Comparison of ENCODE assay signal across 8 cellular contexts in genomic region chr5:141691867-141692532, GRCh38.
DNase-seq lines count a peak whose midpoint lies in the region; ATAC-seq and TF ChIP-seq lines count a peak whose summit lies in the region.

No MANE protein-coding gene starts in this region.

- TF ChIP-seq CTCF in HL-60 (IDR thresholded peaks at IDR 0.05; ENCODE audit: insufficient read depth, low read length): peak; percentile 93

- H3K27ac ChIP-seq in HL-60 (replicated peaks): no peak overlapping the region

- no peak overlapping the region for H3K9ac ChIP-seq in mucosa of stomach (ENCODE audit: low read length)

- H3K27me3 ChIP-seq in HL-60 (ENCODE audit: insufficient read depth, poor library complexity, severe bottlenecking) (no peaks in the 10 kb centered on the region), mucosa of stomach (ENCODE audit: control insufficient read depth, insufficient read depth, low read length) (peaks cover 11% of the 10 kb centered on the region)

- ATAC-seq in GM19455 (IDR thresholded peaks at IDR 0.05; ENCODE audit: unreplicated experiment): peak; percentile 92

- TF ChIP-seq POLR2A in erythroblast (IDR thresholded peaks at IDR 0.05; ENCODE audit: low read length): no peak

- no peaks in the 10 kb centered on the region for H3K9me3 ChIP-seq in mucosa of stomach (ENCODE audit: control insufficient read depth, low read length)

- H3K4me3 ChIP-seq in HL-60 (replicated peaks; ENCODE audit: insufficient read depth, low read length) (peak overlapping the region; percentile 28), mucosa of stomach (ENCODE audit: low read length) (peak overlapping the region; percentile 14)

- no peaks in the 10 kb centered on the region for H3K36me3 ChIP-seq in mucosa of stomach (ENCODE audit: control insufficient read depth, insufficient read depth, low read length)

- peak; percentile 40 for DNase-seq in COLO829 (ENCODE audit: low spot score)
- peak; percentile 66 to 79 for DNase-seq in HL-60 (ENCODE audit: low read depth in 1 of 2, low spot score in 1 of 2)
- DNase-seq in OCI-M1 (lab: John Stamatoyannopoulos, UW): peak; percentile 92
- peak; percentile 89 for DNase-seq in activated T-cell treated with anti-CD3 and anti-CD28 coated beads, Interleukin-2, amount 50 U/mL, for 1 hour
- DNase-seq in erythroblast (lab: John Stamatoyannopoulos, UW): peak; percentile 80 to 89
- peak; percentile 81 for DNase-seq in stimulated activated CD8-positive, alpha-beta memory T cell treated with anti-CD3 and anti-CD28 coated beads, Interleukin-4, amount 100 ng/mL, for 24 hours (ENCODE audit: low read depth)

- H3K4me1 ChIP-seq in mucosa of stomach (ENCODE audit: control insufficient read depth, insufficient read depth, low read length): peaks cover 12% of the 10 kb centered on the region

Comparison
In these comparisons a context has a peak if more than half of its experiments do, and no peak if none do; other contexts are left out.
1. DNase-seq: peak in every context shown above with its lines; median percentile 92 in OCI-M1; 89 in activated T-cell treated with anti-CD3 and anti-CD28 coated beads, Interleukin-2, amount 50 U/mL, for 1 hour; 84 in erythroblast; 81 in stimulated activated CD8-positive, alpha-beta memory T cell treated with anti-CD3 and anti-CD28 coated beads, Interleukin-4, amount 100 ng/mL, for 24 hours; 72 in HL-60; 40 in COLO829.